In genomic region chr12:124829708-124830304, GRCh38 we compare ENCODE assay signal across 2 cellular contexts.
TF ChIP-seq lines count a peak whose summit lies in the region.

No MANE protein-coding gene starts in this region.

TF ChIP-seq in IMR-90, 13 proteins besides CTCF, POLR2A, EP300 and RAD21:
- TF ChIP-seq SMC3 (IDR thresholded peaks at IDR 0.05; ENCODE audit: low read depth, low read length), result no peak
- no peak for TF ChIP-seq RCOR1 (IDR thresholded peaks at IDR 0.05; ENCODE audit: insufficient replicate concordance, low read length)
- no peak for TF ChIP-seq CEBPB (IDR thresholded peaks at IDR 0.05; ENCODE audit: low read depth, low read length)
- no peak for TF ChIP-seq MXI1 (IDR thresholded peaks at IDR 0.05; ENCODE audit: borderline replicate concordance, low read depth, low read length)
- no peak for TF ChIP-seq NFE2L2 (IDR thresholded peaks at IDR 0.05; ENCODE audit: low read depth, low read length)
- TF ChIP-seq MAZ (IDR thresholded peaks at IDR 0.05; ENCODE audit: borderline replicate concordance, low read depth, low read length), result no peak
- no peak for TF ChIP-seq ELK1 (IDR thresholded peaks at IDR 0.05; ENCODE audit: borderline replicate concordance, low read depth, low read length)
- no peak for TF ChIP-seq BHLHE40 (IDR thresholded peaks at IDR 0.05; ENCODE audit: low read depth, low read length)
- TF ChIP-seq USF2 (IDR thresholded peaks at IDR 0.05; ENCODE audit: low read depth, low read length), result no peak
- TF ChIP-seq RFX5 (IDR thresholded peaks at IDR 0.05; ENCODE audit: low read depth, low read length), result no peak
- no peak for TF ChIP-seq MAFK (IDR thresholded peaks at IDR 0.05; ENCODE audit: low read depth, low read length)
- no peak for TF ChIP-seq FOS (IDR thresholded peaks at IDR 0.05; ENCODE audit: low read depth, low read length)
- no peak for TF ChIP-seq CHD1 (IDR thresholded peaks at IDR 0.05; ENCODE audit: low read depth, low read length)

TF ChIP-seq in GM12878, 131 proteins besides CTCF, POLR2A, EP300 and RAD21:
- no peak for TF ChIP-seq RELB (IDR thresholded peaks at IDR 0.05; ENCODE audit: low read depth)
- TF ChIP-seq CEBPB (IDR thresholded peaks at IDR 0.05; ENCODE audit: borderline replicate concordance in 1 of 2, low read depth in 2 of 2, low read length in 2 of 2), result no peak
- no peak for TF ChIP-seq USF2 (IDR thresholded peaks at IDR 0.05; ENCODE audit: borderline replicate concordance, low read depth, low read length)
- TF ChIP-seq NBN (IDR thresholded peaks at IDR 0.05), result no peak
- no peak for TF ChIP-seq NR2C2 (IDR thresholded peaks at IDR 0.05; ENCODE audit: borderline replicate concordance, control insufficient read depth, insufficient read length, low read depth)
- TF ChIP-seq YY1 (IDR thresholded peaks at IDR 0.05; ENCODE audit: low read depth, low read length), result 0 out of 2 replicates have a peak, but pooled peaks have one; percentile 25
TF ChIP-seq in GM12878: peak in this region for 1.
